ENCODE assay signal across 17 cellular contexts in genomic region chr10:128887856-128888255, GRCh38.
DNase-seq lines count a peak whose midpoint lies in the region; ATAC-seq and TF ChIP-seq lines count a peak whose summit lies in the region.
"Had no signal": no experiment of that assay in that cellular context is flagged by ENCODE, and none has a peak within 500 bp of the region (broad histone marks: within the 10 kb centered on the region; RNA-seq: fewer than 3 reads in every experiment).

No MANE protein-coding gene starts in this region.

- H3K27me3 ChIP-seq in esophagus muscularis mucosa, result no peaks in the 10 kb centered on the region
- H3K27me3 ChIP-seq in CD4-positive, alpha-beta memory T cell (ENCODE audit: insufficient read depth, low read length), result no peaks in the 10 kb centered on the region
- H3K27me3 ChIP-seq: BE2C, BLaER1 had no signal

- H3K4me1 Mint-ChIP-seq in osteocyte (ENCODE audit: unreplicated experiment), result no peaks in the 10 kb centered on the region
- no peaks in the 10 kb centered on the region for H3K4me1 Mint-ChIP-seq in activated naive CD8-positive, alpha-beta T cell treated with anti-CD3 and anti-CD28 coated beads, Interleukin-2, amount 50 U/mL, for 24 hours
- no peaks in the 10 kb centered on the region for H3K4me1 Mint-ChIP-seq in endothelial cell (ENCODE audit: unreplicated experiment)
- no peaks in the 10 kb centered on the region for H3K4me1 Mint-ChIP-seq in CD4-positive, alpha-beta memory T cell
- H3K4me1 Mint-ChIP-seq: CD14-positive monocyte; CD4-positive, CD25-positive, alpha-beta regulatory T cell had no signal

- no peak overlapping the region for H3K4me3 ChIP-seq in esophagus muscularis mucosa
- H3K4me3 ChIP-seq in CD4-positive, alpha-beta memory T cell (ENCODE audit: low read length in 2 of 2), result no peak overlapping the region
- H3K4me3 ChIP-seq: BLaER1 had no signal

- H3K4me3 Mint-ChIP-seq in osteocyte (ENCODE audit: unreplicated experiment) (no peak overlapping the region), endothelial cell (ENCODE audit: unreplicated experiment) (no peak overlapping the region)
- H3K4me3 Mint-ChIP-seq in activated naive CD8-positive, alpha-beta T cell treated with anti-CD3 and anti-CD28 coated beads, Interleukin-2, amount 50 U/mL, for 24 hours, result no peak overlapping the region
- H3K4me3 Mint-ChIP-seq in CD4-positive, alpha-beta memory T cell, result no peak overlapping the region
- H3K4me3 Mint-ChIP-seq: CD14-positive monocyte; CD4-positive, CD25-positive, alpha-beta regulatory T cell; CD8-positive, alpha-beta T cell had no signal

- H3K27ac Mint-ChIP-seq in osteocyte (ENCODE audit: unreplicated experiment) (no peak overlapping the region), endothelial cell (ENCODE audit: unreplicated experiment) (no peak overlapping the region)
- no peak overlapping the region for H3K27ac Mint-ChIP-seq in activated naive CD8-positive, alpha-beta T cell treated with anti-CD3 and anti-CD28 coated beads, Interleukin-2, amount 50 U/mL, for 24 hours
- no peak overlapping the region for H3K27ac Mint-ChIP-seq in CD4-positive, alpha-beta memory T cell
- H3K27ac Mint-ChIP-seq: CD14-positive monocyte; CD4-positive, CD25-positive, alpha-beta regulatory T cell; CD8-positive, alpha-beta T cell had no signal

- ATAC-seq in activated naive CD8-positive, alpha-beta T cell treated with anti-CD3 and anti-CD28 coated beads, Interleukin-2, amount 50 U/mL, for 24 hours, result no peak
- ATAC-seq: CD8-positive, alpha-beta T cell had no signal

- H3K4me1 ChIP-seq in esophagus muscularis mucosa, result no peaks in the 10 kb centered on the region
- H3K4me1 ChIP-seq in CD4-positive, alpha-beta memory T cell (ENCODE audit: insufficient read depth, low read length), result no peaks in the 10 kb centered on the region
- H3K4me1 ChIP-seq: BE2C, BLaER1, Caco-2 had no signal

- H3K9me3 Mint-ChIP-seq in osteocyte (ENCODE audit: unreplicated experiment), result peaks cover 43% of the 10 kb centered on the region
- peaks cover 5% of the 10 kb centered on the region for H3K9me3 Mint-ChIP-seq in activated naive CD8-positive, alpha-beta T cell treated with anti-CD3 and anti-CD28 coated beads, Interleukin-2, amount 50 U/mL, for 24 hours
- no peaks in the 10 kb centered on the region for H3K9me3 Mint-ChIP-seq in endothelial cell (ENCODE audit: unreplicated experiment)
- peaks cover 0 to 20% (median 7%) of the 10 kb centered on the region in 8 donors for H3K9me3 Mint-ChIP-seq in CD4-positive, alpha-beta memory T cell

- H3K27me3 Mint-ChIP-seq in osteocyte (ENCODE audit: unreplicated experiment), result no peaks in the 10 kb centered on the region
- H3K27me3 Mint-ChIP-seq in activated naive CD8-positive, alpha-beta T cell treated with anti-CD3 and anti-CD28 coated beads, Interleukin-2, amount 50 U/mL, for 24 hours, result no peaks in the 10 kb centered on the region
- no peaks in the 10 kb centered on the region for H3K27me3 Mint-ChIP-seq in endothelial cell (ENCODE audit: unreplicated experiment)
- H3K27me3 Mint-ChIP-seq in CD4-positive, alpha-beta memory T cell, result peaks cover 0 to 2% of the 10 kb centered on the region in 2 donors
- H3K27me3 Mint-ChIP-seq: CD4-positive, CD25-positive, alpha-beta regulatory T cell had no signal

- no peak for TF ChIP-seq POLR2A in esophagus muscularis mucosa (IDR thresholded peaks at IDR 0.05; ENCODE audit: low read depth)

- CTCF ChIA-PET in CD4-positive, alpha-beta memory T cell (lab: Charles Lee; ENCODE audit: partially characterized antibody), result no interaction called here

- H3K36me3 Mint-ChIP-seq in osteocyte (ENCODE audit: unreplicated experiment) (no peaks in the 10 kb centered on the region), endothelial cell (ENCODE audit: low read depth, unreplicated experiment) (no peaks in the 10 kb centered on the region)
- H3K36me3 Mint-ChIP-seq in activated naive CD8-positive, alpha-beta T cell treated with anti-CD3 and anti-CD28 coated beads, Interleukin-2, amount 50 U/mL, for 24 hours (ENCODE audit: low read depth), result no peaks in the 10 kb centered on the region
- H3K36me3 Mint-ChIP-seq in CD4-positive, alpha-beta memory T cell, result no peaks in the 10 kb centered on the region
- H3K36me3 Mint-ChIP-seq: CD14-positive monocyte; CD4-positive, CD25-positive, alpha-beta regulatory T cell; CD8-positive, alpha-beta T cell had no signal

- intact Hi-C loops in esophagus muscularis mucosa (cut with DNase I), result no loop called here
- intact Hi-C loops in CD4-positive, alpha-beta memory T cell (cut with micrococcal nuclease), result no loop called here

- 85% methylated on average over 3 of the region's 3 CpGs for WGBS in esophagus muscularis mucosa

- peaks cover 0 to 8% (median 3%) of the 10 kb centered on the region in 4 donors for H3K9me3 ChIP-seq in esophagus muscularis mucosa
- H3K9me3 ChIP-seq in CD4-positive, alpha-beta memory T cell (ENCODE audit: control insufficient read depth in 1 of 2, low read length in 2 of 2), result no peaks in the 10 kb centered on the region
- H3K9me3 ChIP-seq: BE2C, BLaER1, Caco-2 had no signal

- TF ChIP-seq CTCF in esophagus muscularis mucosa (IDR thresholded peaks at IDR 0.05) (no peak), osteocyte (IDR thresholded peaks at IDR 0.05) (no peak), endothelial cell (IDR thresholded peaks at IDR 0.05; ENCODE audit: unreplicated experiment) (no peak)

- H3K36me3 ChIP-seq in esophagus muscularis mucosa, result no peaks in the 10 kb centered on the region
- H3K36me3 ChIP-seq in CD4-positive, alpha-beta memory T cell (ENCODE audit: insufficient read depth, low read length), result no peaks in the 10 kb centered on the region
- H3K36me3 ChIP-seq: BE2C, BLaER1 had no signal

- H3K27ac ChIP-seq in esophagus muscularis mucosa (replicated peaks in 1 of 4), result no peak overlapping the region
- no peak overlapping the region for H3K27ac ChIP-seq in CD4-positive, alpha-beta memory T cell (ENCODE audit: low read depth, low read length)
- H3K27ac ChIP-seq: BLaER1 had no signal

- no peak for TF ChIP-seq EP300 in esophagus muscularis mucosa (IDR thresholded peaks at IDR 0.05)

- POLR2A ChIA-PET in CD4-positive, alpha-beta memory T cell (lab: Charles Lee; ENCODE audit: partially characterized antibody), result no interaction called here

- DNase-seq in esophagus muscularis mucosa (ENCODE audit: extremely low spot score) (peak; percentile 57), osteocyte (ENCODE audit: extremely low spot score, unreplicated experiment) (peak; percentile 51), endothelial cell (ENCODE audit: low spot score) (no peak)
- DNase-seq in activated naive CD8-positive, alpha-beta T cell treated with anti-CD3 and anti-CD28 coated beads, Interleukin-2, amount 50 U/mL, for 24 hours, result no peak
- DNase-seq in CD4-positive, alpha-beta memory T cell, result no peak
- DNase-seq: 8988T; ACHN; BE2C; C1 segment of cervical spinal cord; Caco-2; Calu3; CD4-positive, CD25-positive, alpha-beta regulatory T cell; CD8-positive, alpha-beta T cell; DMS79 treated with DMSO at 0.1 percent for 48 hours; GF-D8 had no signal

Comparison
In these comparisons a context has a peak if more than half of its experiments do, and no peak if none do; other contexts are left out.
1. DNase-seq: peak in esophagus muscularis mucosa (single experiment) and osteocyte (single experiment); none in activated naive CD8-positive, alpha-beta T cell treated with anti-CD3 and anti-CD28 coated beads, Interleukin-2, amount 50 U/mL, for 24 hours (single experiment), endothelial cell (single experiment) and CD4-positive, alpha-beta memory T cell (0 of 5).